23 cellular contexts compared by ENCODE assay signal in genomic region chr6:54390362-54390761, GRCh38.
"Had no signal": no experiment of that assay in that cellular context is flagged by ENCODE, and none has a peak within 500 bp of the region (broad histone marks: within the 10 kb centered on the region; RNA-seq: fewer than 3 reads in every experiment).

No MANE protein-coding gene starts in this region.

- H3K79me2 ChIP-seq: parathyroid adenoma had no signal

- DNase-seq: endodermal cell; foreskin melanocyte; heart left ventricle; hippocampal formation; left colon; left ventricle myocardium superior; mesenchymal stem cell; midbrain; nucleus accumbens; psoas muscle; retina; right lobe of liver; stimulated activated CD4-positive, alpha-beta T cell treated with anti-CD3 and anti-CD28 coated beads, Interleukin-4, amount 100 ng/mL, for 24 hours; tibial artery; upper lobe of left lung; uterus had no signal

- H3K9me3 Mint-ChIP-seq: neural progenitor cell had no signal

- H3K36me3 ChIP-seq: heart left ventricle, neural progenitor cell, right lobe of liver, tibial artery, upper lobe of left lung, uterus had no signal

- H3K27me3 ChIP-seq: heart left ventricle, neural progenitor cell, right lobe of liver, tibial artery, upper lobe of left lung, uterus had no signal

- H3K36me3 Mint-ChIP-seq: natural killer cell treated with Interleukin-12 subunit alpha and Interleukin-12 subunit beta and Interleukin-15 and Interleukin-18, amount 100 ng/mL, for 72 hours; neural progenitor cell; stimulated activated memory B cell treated with anti-CD40 and anti-IgM and Interleukin-4, amounts not matched to agents 10 μg/mL and 1 μg/mL and 100 μg/mL, for 72 hours had no signal

- H3K27me3 Mint-ChIP-seq: dendritic cell treated with granulocyte-macrophage colony-stimulating factor and Interleukin-4, amounts not matched to agents 40 ng/mL and 50 ng/mL, for 4 days; natural killer cell treated with Interleukin-12 subunit alpha and Interleukin-12 subunit beta and Interleukin-15 and Interleukin-18, amount 100 ng/mL, for 72 hours; stimulated activated memory B cell treated with anti-CD40 and anti-IgM and Interleukin-4, amounts not matched to agents 10 μg/mL and 1 μg/mL and 100 μg/mL, for 72 hours; stimulated activated naive CD8-positive, alpha-beta T cell treated with anti-CD3 and anti-CD28 coated beads, Interleukin-15, Interleukin-2, amounts not matched to agents 100 ng/mL and 50 ng/mL, for 24 hours had no signal

- H3K4me1 Mint-ChIP-seq: endodermal cell; neural progenitor cell; stimulated activated memory B cell treated with anti-CD40 and anti-IgM and Interleukin-4, amounts not matched to agents 10 μg/mL and 1 μg/mL and 100 μg/mL, for 72 hours had no signal

- H3K27ac Mint-ChIP-seq: dendritic cell treated with granulocyte-macrophage colony-stimulating factor and Interleukin-4, amounts not matched to agents 40 ng/mL and 50 ng/mL, for 4 days; endodermal cell; natural killer cell treated with Interleukin-12 subunit alpha and Interleukin-12 subunit beta and Interleukin-15 and Interleukin-18, amount 100 ng/mL, for 72 hours; neural progenitor cell; stimulated activated memory B cell treated with anti-CD40 and anti-IgM and Interleukin-4, amounts not matched to agents 10 μg/mL and 1 μg/mL and 100 μg/mL, for 72 hours; stimulated activated naive CD8-positive, alpha-beta T cell treated with anti-CD3 and anti-CD28 coated beads, Interleukin-15, Interleukin-2, amounts not matched to agents 100 ng/mL and 50 ng/mL, for 24 hours had no signal

- H2AFZ ChIP-seq: parathyroid adenoma had no signal

- H3K4me1 ChIP-seq: heart left ventricle, neural progenitor cell, parathyroid adenoma, psoas muscle, right lobe of liver, tibial artery, upper lobe of left lung, uterus had no signal

- H3K4me3 ChIP-seq: heart left ventricle, lung, neural progenitor cell, psoas muscle, right lobe of liver, tibial artery, upper lobe of left lung, uterus had no signal

- H3K27ac ChIP-seq: heart left ventricle, neural progenitor cell, parathyroid adenoma, psoas muscle, right lobe of liver, tibial artery, upper lobe of left lung, uterus had no signal

- H3K4me3 Mint-ChIP-seq: dendritic cell treated with granulocyte-macrophage colony-stimulating factor and Interleukin-4, amounts not matched to agents 40 ng/mL and 50 ng/mL, for 4 days; endodermal cell; natural killer cell treated with Interleukin-12 subunit alpha and Interleukin-12 subunit beta and Interleukin-15 and Interleukin-18, amount 100 ng/mL, for 72 hours; neural progenitor cell; stimulated activated memory B cell treated with anti-CD40 and anti-IgM and Interleukin-4, amounts not matched to agents 10 μg/mL and 1 μg/mL and 100 μg/mL, for 72 hours; stimulated activated naive CD8-positive, alpha-beta T cell treated with anti-CD3 and anti-CD28 coated beads, Interleukin-15, Interleukin-2, amounts not matched to agents 100 ng/mL and 50 ng/mL, for 24 hours had no signal

- H3K4me2 ChIP-seq: neural progenitor cell had no signal

- H3K9me3 ChIP-seq: psoas muscle, right lobe of liver, tibial artery, upper lobe of left lung, uterus had no signal

- ATAC-seq: heart left ventricle; left colon; left ventricle myocardium superior; natural killer cell treated with Interleukin-12 subunit alpha and Interleukin-12 subunit beta and Interleukin-15 and Interleukin-18, amount 100 ng/mL, for 72 hours; psoas muscle; right lobe of liver; stimulated activated memory B cell treated with anti-CD40 and anti-IgM and Interleukin-4, amounts not matched to agents 10 μg/mL and 1 μg/mL and 100 μg/mL, for 72 hours had no signal
